9 cellular contexts compared by ENCODE assay signal in the genomic region with DNA sequence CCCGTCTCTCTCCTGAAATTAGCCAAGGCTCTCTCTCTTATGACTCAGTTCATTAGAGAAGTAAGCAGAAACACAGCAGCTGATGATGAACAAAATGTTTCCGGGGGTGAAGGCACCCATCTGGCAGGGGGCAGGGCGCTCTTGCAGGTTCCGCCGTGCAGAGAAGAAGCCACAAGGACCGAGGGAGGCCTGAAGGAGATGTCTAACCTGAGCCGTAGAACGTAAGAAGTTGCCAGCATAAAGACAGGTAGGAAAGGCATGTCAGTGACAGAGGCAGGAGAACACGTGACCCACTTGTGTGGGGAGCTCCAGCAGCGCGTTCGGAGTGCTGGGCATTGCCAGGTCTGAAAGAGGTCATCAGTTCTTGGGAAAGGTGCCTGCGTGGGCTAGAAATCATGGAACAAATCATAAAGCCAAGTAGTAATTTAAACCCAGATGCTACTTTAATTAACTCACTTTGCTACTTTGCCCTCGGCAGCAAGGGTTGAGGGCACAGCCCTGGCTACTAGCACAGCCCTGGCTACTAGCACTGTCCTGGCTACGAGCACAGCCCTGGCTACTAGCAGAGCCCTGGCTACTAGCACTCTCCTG.
DNase-seq lines count a peak whose midpoint lies in the region; ATAC-seq and TF ChIP-seq lines count a peak whose summit lies in the region.
"Had no signal": no experiment of that assay in that cellular context is flagged by ENCODE, and none has a peak within 500 bp of the region (broad histone marks: within the 10 kb centered on the region; RNA-seq: fewer than 3 reads in every experiment).

No MANE protein-coding gene starts in this region.

- H3K4me3 ChIP-seq in lower leg skin (ENCODE audit: low read depth, poor library complexity, severe bottlenecking): no peak overlapping the region
- H3K4me3 ChIP-seq: HAP-1 had no signal

- peak overlapping the region; percentile 0 to 47 for H3K27ac Mint-ChIP-seq in stimulated activated naive CD8-positive, alpha-beta T cell treated with anti-CD3 and anti-CD28 coated beads, Interleukin-15, amount 100 ng/mL, for 72 hours

- H3K9me3 Mint-ChIP-seq in stimulated activated naive CD8-positive, alpha-beta T cell treated with anti-CD3 and anti-CD28 coated beads, Interleukin-15, amount 100 ng/mL, for 72 hours: peaks cover 8 to 18% of the 10 kb centered on the region in 2 donors

- TF ChIP-seq POLR2A in lower leg skin (IDR thresholded peaks at IDR 0.05): no peak

- H3K27me3 Mint-ChIP-seq in stimulated activated naive CD8-positive, alpha-beta T cell treated with anti-CD3 and anti-CD28 coated beads, Interleukin-15, amount 100 ng/mL, for 72 hours: no peaks in the 10 kb centered on the region

- WGBS in lower leg skin, 2 donors: 61 to 65% methylated on average over 15 of the region's 15 CpGs

- H3K4me3 Mint-ChIP-seq in stimulated activated naive CD8-positive, alpha-beta T cell treated with anti-CD3 and anti-CD28 coated beads, Interleukin-15, amount 100 ng/mL, for 72 hours: peak overlapping the region; percentile 69 to 71

- DNase-seq in activated T-cell treated with anti-CD3 and anti-CD28 coated beads for 1 hour (ENCODE audit: low read depth) (peak; percentile 44), activated T-cell treated with anti-CD3 and anti-CD28 coated beads for 48 hours (ENCODE audit: low read depth) (peak; percentile 32), inferior parietal cortex (ENCODE audit: extremely low spot score) (peak; percentile 44), lower leg skin (ENCODE audit: low spot score in 2 of 2) (no peak), DMS114 treated with DMSO at 0.1 percent for 48 hours (lab: John Stamatoyannopoulos, UW; ENCODE audit: unreplicated experiment) (no peak)
- DNase-seq in activated T-cell treated with anti-CD3 and anti-CD28 coated beads, Interleukin-2, amount 50 U/mL, for 1 hour: no peak
- DNase-seq in stimulated activated naive CD8-positive, alpha-beta T cell treated with anti-CD3 and anti-CD28 coated beads, Interleukin-15, amount 100 ng/mL, for 72 hours: peak in 1 of 2 donors; percentile 37

- TF ChIP-seq CTCF in lower leg skin (IDR thresholded peaks at IDR 0.05): no peak

- H3K4me1 Mint-ChIP-seq in stimulated activated naive CD8-positive, alpha-beta T cell treated with anti-CD3 and anti-CD28 coated beads, Interleukin-15, amount 100 ng/mL, for 72 hours: peaks cover 69% of the 10 kb centered on the region

- peak; percentile 69 for ATAC-seq in stimulated activated naive CD8-positive, alpha-beta T cell treated with anti-CD3 and anti-CD28 coated beads, Interleukin-15, amount 100 ng/mL, for 72 hours
- ATAC-seq in HG03378 (IDR thresholded peaks at IDR 0.05; ENCODE audit: unreplicated experiment): no peak

- intact Hi-C loops in lower leg skin (cut with DNase I; ENCODE audit: low total_unique reads): no loop called here

Comparison
In these comparisons a context has a peak if more than half of its experiments do, and no peak if none do; other contexts are left out.
1. DNase-seq: peak in activated T-cell treated with anti-CD3 and anti-CD28 coated beads for 1 hour (single experiment), activated T-cell treated with anti-CD3 and anti-CD28 coated beads for 48 hours (single experiment) and inferior parietal cortex (single experiment); none in activated T-cell treated with anti-CD3 and anti-CD28 coated beads, Interleukin-2, amount 50 U/mL, for 1 hour (single experiment), lower leg skin (0 of 2) and DMS114 treated with DMSO at 0.1 percent for 48 hours (single experiment).